Comparison of ENCODE assay signal across 8 cellular contexts in the genomic region with DNA sequence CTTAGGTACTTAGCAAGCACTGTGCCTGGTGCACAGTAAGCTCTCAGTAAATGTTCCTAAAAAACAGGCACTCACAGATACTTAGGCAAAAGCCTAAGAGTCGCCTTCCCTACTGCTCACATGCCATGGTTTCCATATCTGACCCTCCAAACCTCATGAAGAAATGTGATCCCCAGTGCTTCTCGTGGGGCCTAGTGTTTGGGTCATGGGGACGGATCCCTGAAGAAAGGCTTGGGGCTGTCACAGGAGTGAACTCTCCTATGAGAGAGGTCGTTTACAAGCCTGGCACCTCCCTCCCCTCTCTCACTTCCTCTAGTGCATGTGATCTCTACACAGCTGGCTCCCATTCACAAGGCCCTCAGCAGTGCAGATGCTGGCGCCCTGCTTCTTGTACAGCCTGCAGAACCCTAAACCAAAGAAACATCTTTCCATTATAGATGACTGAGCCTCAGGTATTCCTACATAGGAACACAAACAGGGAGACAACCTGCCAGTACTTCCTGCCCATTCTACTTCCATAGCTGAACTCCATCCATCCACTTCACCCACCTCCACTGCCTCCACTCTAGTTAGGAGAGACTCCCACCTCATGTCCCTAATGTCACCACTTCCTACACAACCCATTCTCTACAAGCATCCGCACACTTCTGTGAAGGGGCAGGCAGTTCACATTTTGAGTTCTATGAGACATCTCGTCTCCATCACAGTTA. TPM values are rescaled to one million over a fixed set of nuclear protein-coding genes. Genes with fewer than 3 reads are reported as not detected.
DNase-seq lines count a peak whose midpoint lies in the region; ATAC-seq and TF ChIP-seq lines count a peak whose summit lies in the region.

No MANE protein-coding gene starts in this region.

- peak overlapping the region; percentile 95 for H3K9ac ChIP-seq in OCI-LY3 (ENCODE audit: low read length)

- peaks cover 46% of the 10 kb centered on the region for H4K20me1 ChIP-seq in OCI-LY3 (ENCODE audit: insufficient read depth, low read length)

- H3K4me2 ChIP-seq in OCI-LY3 (ENCODE audit: low read length): peak overlapping the region; percentile 85

- H3K4me1 Mint-ChIP-seq in activated naive CD4-positive, alpha-beta T cell treated with anti-CD3 and anti-CD28 coated beads, Interleukin-2, amount 50 U/mL, for 24 hours: peaks cover 56% of the 10 kb centered on the region
- H3K4me1 Mint-ChIP-seq in HFFc6 (ENCODE audit: low read depth): peaks cover 54% of the 10 kb centered on the region

- no peaks in the 10 kb centered on the region for H3K27me3 Mint-ChIP-seq in activated naive CD4-positive, alpha-beta T cell treated with anti-CD3 and anti-CD28 coated beads, Interleukin-2, amount 50 U/mL, for 24 hours
- H3K27me3 Mint-ChIP-seq in HFFc6 (ENCODE audit: insufficient read depth): peaks cover 4% of the 10 kb centered on the region; the same call in 1 of the 2 replicates

- DNase-seq in activated naive CD4-positive, alpha-beta T cell (lab: John Stamatoyannopoulos, UW): no peak
- peak; percentile 54 for DNase-seq in left ventricle myocardium superior
- no peak for DNase-seq in DMS53 treated with DMSO at 0.1 percent for 48 hours (lab: John Stamatoyannopoulos, UW; ENCODE audit: unreplicated experiment)
- DNase-seq in NCI-H146 treated with DMSO at 0.1 percent for 48 hours (lab: John Stamatoyannopoulos, UW; ENCODE audit: unreplicated experiment): no peak
- DNase-seq in HFFc6: no peak

- no peaks in the 10 kb centered on the region for H3K9me3 ChIP-seq in OCI-LY3 (ENCODE audit: insufficient read depth, low read length)

- H3K36me3 ChIP-seq in OCI-LY3 (replicated peaks; ENCODE audit: low read depth, low read length): peaks cover 18% of the 10 kb centered on the region

- no peak for TF ChIP-seq CTCF in OCI-LY3 (IDR thresholded peaks at IDR 0.05; ENCODE audit: low read depth, low read length)
- TF ChIP-seq CTCF in HFFc6 (IDR thresholded peaks at IDR 0.05): no peak

- H3K9me3 Mint-ChIP-seq in activated naive CD4-positive, alpha-beta T cell treated with anti-CD3 and anti-CD28 coated beads, Interleukin-2, amount 50 U/mL, for 24 hours: no peaks in the 10 kb centered on the region
- H3K9me3 Mint-ChIP-seq in HFFc6: no peaks in the 10 kb centered on the region

- ATAC-seq in HG02852 (IDR thresholded peaks at IDR 0.05; ENCODE audit: unreplicated experiment): peak; percentile 47
- ATAC-seq in left ventricle myocardium superior: peak; percentile 35

- H3K79me2 ChIP-seq in OCI-LY3 (ENCODE audit: low read length): peaks cover 88% of the 10 kb centered on the region

- no peak overlapping the region for H2AFZ ChIP-seq in OCI-LY3 (ENCODE audit: low read depth, low read length)

- H3K4me1 ChIP-seq in OCI-LY3 (ENCODE audit: low read length): peaks cover 66% of the 10 kb centered on the region

- peak overlapping the region; percentile 97 for H3K4me3 ChIP-seq in OCI-LY3 (ENCODE audit: low read length)

- H3K4me3 Mint-ChIP-seq in activated naive CD4-positive, alpha-beta T cell treated with anti-CD3 and anti-CD28 coated beads, Interleukin-2, amount 50 U/mL, for 24 hours: peak overlapping the region; percentile 74
- no peak overlapping the region for H3K4me3 Mint-ChIP-seq in HFFc6

- intact Hi-C loops in left ventricle myocardium superior (cut with micrococcal nuclease): no loop called here

- H3K27me3 ChIP-seq in OCI-LY3 (ENCODE audit: low read depth, low read length): no peaks in the 10 kb centered on the region

- H3K27ac ChIP-seq in OCI-LY3 (ENCODE audit: low read length): peak overlapping the region; percentile 96

- H3K27ac Mint-ChIP-seq in activated naive CD4-positive, alpha-beta T cell treated with anti-CD3 and anti-CD28 coated beads, Interleukin-2, amount 50 U/mL, for 24 hours: peak overlapping the region; percentile 86
- no peak overlapping the region; the same call in 1 of the 2 replicates for H3K27ac Mint-ChIP-seq in HFFc6

- peaks cover 7% of the 10 kb centered on the region for H3K36me3 Mint-ChIP-seq in activated naive CD4-positive, alpha-beta T cell treated with anti-CD3 and anti-CD28 coated beads, Interleukin-2, amount 50 U/mL, for 24 hours
- peaks cover 10% of the 10 kb centered on the region for H3K36me3 Mint-ChIP-seq in HFFc6 (ENCODE audit: low read depth)

RNA-seq across cellular contexts. Expression of a gene that starts 2.9 kb away (rescaled TPM):
- total RNA-seq in left ventricle myocardium superior: 14.0 TPM
- 10 to 100 TPM; 20.2 to 26.4 (median 23.1) TPM for total RNA-seq in HFFc6 (2021; fragmentation: NEBNext Ultra II Directional; extraction: Animal tissue kit (Norgen Biotek cat#: 25700))

RNA-seq across cellular contexts. Expression of a gene that starts 32.4 kb away (rescaled TPM):
- total RNA-seq in left ventricle myocardium superior: 0.45 TPM
- total RNA-seq in HFFc6 (2021; fragmentation: NEBNext Ultra II Directional; extraction: Animal tissue kit (Norgen Biotek cat#: 25700)): not detected
